9 cellular contexts compared by ENCODE assay signal in genomic region chr21:18840239-18840638, GRCh38.
DNase-seq lines count a peak whose midpoint lies in the region; ATAC-seq and TF ChIP-seq lines count a peak whose summit lies in the region.
"Had no signal": no experiment of that assay in that cellular context is flagged by ENCODE, and none has a peak within 500 bp of the region (broad histone marks: within the 10 kb centered on the region; RNA-seq: fewer than 3 reads in every experiment).

No MANE protein-coding gene starts in this region.

- DNase-seq in DMS53 (lab: John Stamatoyannopoulos, UW) (peak; percentile 55), Panc1 (ENCODE audit: low read depth, low spot score) (no peak), fibroblast of villous mesenchyme (ENCODE audit: low read depth) (peak; percentile 2), KG1 (lab: John Stamatoyannopoulos, UW) (no peak)
- DNase-seq: DMS153 had no signal

- H3K27me3 ChIP-seq in Panc1 (ENCODE audit: control insufficient read depth, insufficient read depth, low read length) = no peaks in the 10 kb centered on the region

- in situ Hi-C loops in Panc1 (cut with HindIII; ENCODE audit: low pct_unique_long_range_greater_than_20kb, low sequenced_read_pairs) = no loop called here

- H3K4me1 ChIP-seq in Panc1 (ENCODE audit: control insufficient read depth, insufficient read depth, low read length) = no peaks in the 10 kb centered on the region

- ATAC-seq in HG02759 (IDR thresholded peaks at IDR 0.05; ENCODE audit: unreplicated experiment) = peak; percentile 62
- ATAC-seq in Panc1 = no peak
- ATAC-seq in GM21360 (IDR thresholded peaks at IDR 0.05; ENCODE audit: unreplicated experiment) = no peak
- no peak for ATAC-seq in HG03469 (IDR thresholded peaks at IDR 0.05; ENCODE audit: unreplicated experiment)
- no peak for ATAC-seq in GM18870 (IDR thresholded peaks at IDR 0.05; ENCODE audit: unreplicated experiment)

- H3K36me3 ChIP-seq in Panc1 (ENCODE audit: control insufficient read depth, insufficient read depth, low read length) = no peaks in the 10 kb centered on the region

- intact Hi-C loops in Panc1 (cut with micrococcal nuclease; ENCODE audit: unreplicated experiment) = no loop called here

- TF ChIP-seq CTCF in Panc1 (IDR thresholded peaks at IDR 0.05) (peak; percentile 36), fibroblast of villous mesenchyme (IDR thresholded peaks at IDR 0.05; ENCODE audit: insufficient read depth, low read depth, low read length) (peak; percentile 21)

- H3K4me3 ChIP-seq in Panc1 (ENCODE audit: low read depth in 2 of 2, low read length in 2 of 2) (no peak overlapping the region), fibroblast of villous mesenchyme (ENCODE audit: low read depth, low read length) (no peak overlapping the region)

- BruUV-seq in Panc1 (replicated peaks; lab: Mats Ljungman, UMichigan) = no TSS peak

- POLR2A ChIA-PET in Panc1 (lab: Charles Lee) = no interaction called here

- H3K9me3 ChIP-seq in Panc1 (ENCODE audit: control insufficient read depth, insufficient read depth, low read depth, low read length) = no peaks in the 10 kb centered on the region

- H3K27ac ChIP-seq in Panc1 (ENCODE audit: low read length) = no peak overlapping the region

- CTCF ChIA-PET in Panc1 (lab: Charles Lee) = no interaction called here

Comparison
In these comparisons a context has a peak if more than half of its experiments do, and no peak if none do; other contexts are left out.
1. DNase-seq: peak in DMS53 (single experiment) and fibroblast of villous mesenchyme (single experiment); none in Panc1 (single experiment) and KG1 (single experiment).